1 cellular context compared by ENCODE assay signal in the genomic region with DNA sequence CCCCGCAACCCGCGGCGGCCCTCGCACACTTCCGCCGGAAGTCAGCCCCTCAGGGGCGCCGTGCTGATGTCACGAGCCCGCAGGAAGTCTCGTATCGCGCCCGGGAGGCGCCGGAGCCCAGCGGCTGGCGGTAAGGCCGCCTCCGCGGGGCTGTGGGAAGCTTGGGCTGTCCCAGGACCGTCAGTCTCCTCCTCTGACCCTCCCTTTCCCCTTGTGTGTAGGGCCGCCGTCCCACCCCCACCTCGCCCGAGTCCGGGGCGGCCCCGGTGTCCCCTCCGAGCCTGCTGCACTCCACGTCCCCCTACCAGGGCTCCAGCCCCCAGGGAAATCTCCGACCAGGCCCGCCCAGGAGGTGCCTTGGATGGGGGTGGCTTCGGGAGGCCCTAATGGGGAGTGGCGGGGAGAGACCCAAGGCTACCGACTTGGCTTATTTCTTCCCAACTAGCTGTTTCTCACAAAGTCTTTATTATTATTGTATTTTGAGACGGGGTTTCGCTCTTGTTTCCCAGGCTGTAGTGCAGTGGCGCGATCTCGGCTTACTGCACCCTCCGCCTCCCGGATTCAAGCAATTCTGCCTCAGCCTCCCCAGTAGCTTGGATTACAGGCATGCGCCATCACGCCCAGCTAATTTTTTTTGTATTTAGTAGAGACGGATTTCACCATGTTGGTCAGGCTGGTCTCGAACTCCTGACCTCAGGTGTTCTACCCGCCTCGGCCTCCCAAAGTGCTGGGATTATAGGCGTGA.
TF ChIP-seq lines count a peak whose summit lies in the region.

A gene (plus strand): TSS at position 86 of the 745 bp plus-strand sequence. CDS start 3,108 bp downstream, outside the sequence.

TF ChIP-seq in K562, 482 proteins besides CTCF, POLR2A, EP300 and RAD21 (continued from another document and continues in another):
- TF ChIP-seq, protein P1, sequence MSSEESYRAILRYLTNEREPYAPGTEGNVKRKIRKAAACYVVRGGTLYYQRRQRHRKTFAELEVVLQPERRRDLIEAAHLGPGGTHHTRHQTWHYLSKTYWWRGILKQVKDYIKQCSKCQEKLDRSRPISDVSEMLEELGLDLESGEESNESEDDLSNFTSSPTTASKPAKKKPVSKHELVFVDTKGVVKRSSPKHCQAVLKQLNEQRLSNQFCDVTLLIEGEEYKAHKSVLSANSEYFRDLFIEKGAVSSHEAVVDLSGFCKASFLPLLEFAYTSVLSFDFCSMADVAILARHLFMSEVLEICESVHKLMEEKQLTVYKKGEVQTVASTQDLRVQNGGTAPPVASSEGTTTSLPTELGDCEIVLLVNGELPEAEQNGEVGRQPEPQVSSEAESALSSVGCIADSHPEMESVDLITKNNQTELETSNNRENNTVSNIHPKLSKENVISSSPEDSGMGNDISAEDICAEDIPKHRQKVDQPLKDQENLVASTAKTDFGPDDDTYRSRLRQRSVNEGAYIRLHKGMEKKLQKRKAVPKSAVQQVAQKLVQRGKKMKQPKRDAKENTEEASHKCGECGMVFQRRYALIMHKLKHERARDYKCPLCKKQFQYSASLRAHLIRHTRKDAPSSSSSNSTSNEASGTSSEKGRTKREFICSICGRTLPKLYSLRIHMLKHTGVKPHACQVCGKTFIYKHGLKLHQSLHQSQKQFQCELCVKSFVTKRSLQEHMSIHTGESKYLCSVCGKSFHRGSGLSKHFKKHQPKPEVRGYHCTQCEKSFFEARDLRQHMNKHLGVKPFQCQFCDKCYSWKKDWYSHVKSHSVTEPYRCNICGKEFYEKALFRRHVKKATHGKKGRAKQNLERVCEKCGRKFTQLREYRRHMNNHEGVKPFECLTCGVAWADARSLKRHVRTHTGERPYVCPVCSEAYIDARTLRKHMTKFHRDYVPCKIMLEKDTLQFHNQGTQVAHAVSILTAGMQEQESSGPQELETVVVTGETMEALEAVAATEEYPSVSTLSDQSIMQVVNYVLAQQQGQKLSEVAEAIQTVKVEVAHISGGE (CRISPR knock-in tag; IDR thresholded peaks at IDR 0.05), result peak in 2 of 3 experiments; percentile 71 to 85; a peak in 4 of 6 replicates
- TF ChIP-seq KDM1A (IDR thresholded peaks at IDR 0.05) (no peak), ZNF707 (CRISPR knock-in tag; conservative IDR thresholded peaks at IDR 0.05) (no peak), ZFX (CRISPR knock-in tag; IDR thresholded peaks at IDR 0.05) (peak; percentile 97), ATF7 (IDR thresholded peaks at IDR 0.05) (peak; percentile 90), HMGN3 (IDR thresholded peaks at IDR 0.05; ENCODE audit: borderline replicate concordance, extremely low read depth, insufficient read length, low read depth, low read length) (peak; percentile 41), SNRNP70 (optimal IDR thresholded peaks at IDR 0.05; ENCODE audit: low read depth, low read length) (no peak), SAFB (IDR thresholded peaks at IDR 0.05; ENCODE audit: borderline replicate concordance, low read depth, low read length) (0 out of 2 replicates have a peak, but pooled peaks have one; percentile 25), CTBP1 (IDR thresholded peaks at IDR 0.05; ENCODE audit: borderline replicate concordance) (peak; percentile 56; the same call in 1 of the 2 replicates), SRF (CRISPR knock-in tag; IDR thresholded peaks at IDR 0.05) (peak in 1 of 2 experiments; percentile 70; a peak in 2 of 4 replicates), RBM17 (IDR thresholded peaks at IDR 0.05; ENCODE audit: borderline replicate concordance, low read depth, low read length) (no peak), SAP30 (IDR thresholded peaks at IDR 0.05; ENCODE audit: borderline replicate concordance, insufficient read depth, low read depth, low read length, poor library complexity, severe bottlenecking) (peak; percentile 41), SAFB2 (IDR thresholded peaks at IDR 0.05; ENCODE audit: borderline replicate concordance, low read depth, low read length, severe bottlenecking) (no peak), SMARCB1 (IDR thresholded peaks at IDR 0.05; ENCODE audit: insufficient read length, low read depth) (no peak), SREBF1 (IDR thresholded peaks at IDR 0.05; ENCODE audit: borderline replicate concordance, low read depth, low read length) (no peak), ZNF140 (CRISPR knock-in tag; IDR thresholded peaks at IDR 0.05) (no peak)
- TF ChIP-seq, protein P2, sequence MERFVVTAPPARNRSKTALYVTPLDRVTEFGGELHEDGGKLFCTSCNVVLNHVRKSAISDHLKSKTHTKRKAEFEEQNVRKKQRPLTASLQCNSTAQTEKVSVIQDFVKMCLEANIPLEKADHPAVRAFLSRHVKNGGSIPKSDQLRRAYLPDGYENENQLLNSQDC (CRISPR knock-in tag; IDR thresholded peaks at IDR 0.05), result no peak
- TF ChIP-seq, protein P3, sequence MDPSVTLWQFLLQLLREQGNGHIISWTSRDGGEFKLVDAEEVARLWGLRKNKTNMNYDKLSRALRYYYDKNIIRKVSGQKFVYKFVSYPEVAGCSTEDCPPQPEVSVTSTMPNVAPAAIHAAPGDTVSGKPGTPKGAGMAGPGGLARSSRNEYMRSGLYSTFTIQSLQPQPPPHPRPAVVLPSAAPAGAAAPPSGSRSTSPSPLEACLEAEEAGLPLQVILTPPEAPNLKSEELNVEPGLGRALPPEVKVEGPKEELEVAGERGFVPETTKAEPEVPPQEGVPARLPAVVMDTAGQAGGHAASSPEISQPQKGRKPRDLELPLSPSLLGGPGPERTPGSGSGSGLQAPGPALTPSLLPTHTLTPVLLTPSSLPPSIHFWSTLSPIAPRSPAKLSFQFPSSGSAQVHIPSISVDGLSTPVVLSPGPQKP (CRISPR knock-in tag; IDR thresholded peaks at IDR 0.05), result no peak
- TF ChIP-seq, protein P4, sequence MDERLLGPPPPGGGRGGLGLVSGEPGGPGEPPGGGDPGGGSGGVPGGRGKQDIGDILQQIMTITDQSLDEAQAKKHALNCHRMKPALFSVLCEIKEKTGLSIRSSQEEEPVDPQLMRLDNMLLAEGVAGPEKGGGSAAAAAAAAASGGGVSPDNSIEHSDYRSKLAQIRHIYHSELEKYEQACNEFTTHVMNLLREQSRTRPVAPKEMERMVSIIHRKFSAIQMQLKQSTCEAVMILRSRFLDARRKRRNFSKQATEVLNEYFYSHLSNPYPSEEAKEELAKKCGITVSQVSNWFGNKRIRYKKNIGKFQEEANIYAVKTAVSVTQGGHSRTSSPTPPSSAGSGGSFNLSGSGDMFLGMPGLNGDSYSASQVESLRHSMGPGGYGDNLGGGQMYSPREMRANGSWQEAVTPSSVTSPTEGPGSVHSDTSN (CRISPR knock-in tag; IDR thresholded peaks at IDR 0.05; ENCODE audit: low read depth), result no peak
- TF ChIP-seq, protein P4 (tag; conservative IDR thresholded peaks at IDR 0.05; ENCODE audit: low read depth), result no peak
- TF ChIP-seq, protein P5, sequence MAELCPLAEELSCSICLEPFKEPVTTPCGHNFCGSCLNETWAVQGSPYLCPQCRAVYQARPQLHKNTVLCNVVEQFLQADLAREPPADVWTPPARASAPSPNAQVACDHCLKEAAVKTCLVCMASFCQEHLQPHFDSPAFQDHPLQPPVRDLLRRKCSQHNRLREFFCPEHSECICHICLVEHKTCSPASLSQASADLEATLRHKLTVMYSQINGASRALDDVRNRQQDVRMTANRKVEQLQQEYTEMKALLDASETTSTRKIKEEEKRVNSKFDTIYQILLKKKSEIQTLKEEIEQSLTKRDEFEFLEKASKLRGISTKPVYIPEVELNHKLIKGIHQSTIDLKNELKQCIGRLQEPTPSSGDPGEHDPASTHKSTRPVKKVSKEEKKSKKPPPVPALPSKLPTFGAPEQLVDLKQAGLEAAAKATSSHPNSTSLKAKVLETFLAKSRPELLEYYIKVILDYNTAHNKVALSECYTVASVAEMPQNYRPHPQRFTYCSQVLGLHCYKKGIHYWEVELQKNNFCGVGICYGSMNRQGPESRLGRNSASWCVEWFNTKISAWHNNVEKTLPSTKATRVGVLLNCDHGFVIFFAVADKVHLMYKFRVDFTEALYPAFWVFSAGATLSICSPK (IDR thresholded peaks at IDR 0.05; ENCODE audit: borderline replicate concordance), result no peak
- TF ChIP-seq, protein P6, sequence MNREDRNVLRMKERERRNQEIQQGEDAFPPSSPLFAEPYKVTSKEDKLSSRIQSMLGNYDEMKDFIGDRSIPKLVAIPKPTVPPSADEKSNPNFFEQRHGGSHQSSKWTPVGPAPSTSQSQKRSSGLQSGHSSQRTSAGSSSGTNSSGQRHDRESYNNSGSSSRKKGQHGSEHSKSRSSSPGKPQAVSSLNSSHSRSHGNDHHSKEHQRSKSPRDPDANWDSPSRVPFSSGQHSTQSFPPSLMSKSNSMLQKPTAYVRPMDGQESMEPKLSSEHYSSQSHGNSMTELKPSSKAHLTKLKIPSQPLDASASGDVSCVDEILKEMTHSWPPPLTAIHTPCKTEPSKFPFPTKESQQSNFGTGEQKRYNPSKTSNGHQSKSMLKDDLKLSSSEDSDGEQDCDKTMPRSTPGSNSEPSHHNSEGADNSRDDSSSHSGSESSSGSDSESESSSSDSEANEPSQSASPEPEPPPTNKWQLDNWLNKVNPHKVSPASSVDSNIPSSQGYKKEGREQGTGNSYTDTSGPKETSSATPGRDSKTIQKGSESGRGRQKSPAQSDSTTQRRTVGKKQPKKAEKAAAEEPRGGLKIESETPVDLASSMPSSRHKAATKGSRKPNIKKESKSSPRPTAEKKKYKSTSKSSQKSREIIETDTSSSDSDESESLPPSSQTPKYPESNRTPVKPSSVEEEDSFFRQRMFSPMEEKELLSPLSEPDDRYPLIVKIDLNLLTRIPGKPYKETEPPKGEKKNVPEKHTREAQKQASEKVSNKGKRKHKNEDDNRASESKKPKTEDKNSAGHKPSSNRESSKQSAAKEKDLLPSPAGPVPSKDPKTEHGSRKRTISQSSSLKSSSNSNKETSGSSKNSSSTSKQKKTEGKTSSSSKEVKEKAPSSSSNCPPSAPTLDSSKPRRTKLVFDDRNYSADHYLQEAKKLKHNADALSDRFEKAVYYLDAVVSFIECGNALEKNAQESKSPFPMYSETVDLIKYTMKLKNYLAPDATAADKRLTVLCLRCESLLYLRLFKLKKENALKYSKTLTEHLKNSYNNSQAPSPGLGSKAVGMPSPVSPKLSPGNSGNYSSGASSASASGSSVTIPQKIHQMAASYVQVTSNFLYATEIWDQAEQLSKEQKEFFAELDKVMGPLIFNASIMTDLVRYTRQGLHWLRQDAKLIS (CRISPR knock-in tag; IDR thresholded peaks at IDR 0.05), result 0 out of 2 replicates have a peak, but pooled peaks have one; percentile 30
- TF ChIP-seq, protein P7, sequence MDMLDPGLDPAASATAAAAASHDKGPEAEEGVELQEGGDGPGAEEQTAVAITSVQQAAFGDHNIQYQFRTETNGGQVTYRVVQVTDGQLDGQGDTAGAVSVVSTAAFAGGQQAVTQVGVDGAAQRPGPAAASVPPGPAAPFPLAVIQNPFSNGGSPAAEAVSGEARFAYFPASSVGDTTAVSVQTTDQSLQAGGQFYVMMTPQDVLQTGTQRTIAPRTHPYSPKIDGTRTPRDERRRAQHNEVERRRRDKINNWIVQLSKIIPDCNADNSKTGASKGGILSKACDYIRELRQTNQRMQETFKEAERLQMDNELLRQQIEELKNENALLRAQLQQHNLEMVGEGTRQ (CRISPR knock-in tag; IDR thresholded peaks at IDR 0.05), result peak; percentile 69
- TF ChIP-seq, protein P8, sequence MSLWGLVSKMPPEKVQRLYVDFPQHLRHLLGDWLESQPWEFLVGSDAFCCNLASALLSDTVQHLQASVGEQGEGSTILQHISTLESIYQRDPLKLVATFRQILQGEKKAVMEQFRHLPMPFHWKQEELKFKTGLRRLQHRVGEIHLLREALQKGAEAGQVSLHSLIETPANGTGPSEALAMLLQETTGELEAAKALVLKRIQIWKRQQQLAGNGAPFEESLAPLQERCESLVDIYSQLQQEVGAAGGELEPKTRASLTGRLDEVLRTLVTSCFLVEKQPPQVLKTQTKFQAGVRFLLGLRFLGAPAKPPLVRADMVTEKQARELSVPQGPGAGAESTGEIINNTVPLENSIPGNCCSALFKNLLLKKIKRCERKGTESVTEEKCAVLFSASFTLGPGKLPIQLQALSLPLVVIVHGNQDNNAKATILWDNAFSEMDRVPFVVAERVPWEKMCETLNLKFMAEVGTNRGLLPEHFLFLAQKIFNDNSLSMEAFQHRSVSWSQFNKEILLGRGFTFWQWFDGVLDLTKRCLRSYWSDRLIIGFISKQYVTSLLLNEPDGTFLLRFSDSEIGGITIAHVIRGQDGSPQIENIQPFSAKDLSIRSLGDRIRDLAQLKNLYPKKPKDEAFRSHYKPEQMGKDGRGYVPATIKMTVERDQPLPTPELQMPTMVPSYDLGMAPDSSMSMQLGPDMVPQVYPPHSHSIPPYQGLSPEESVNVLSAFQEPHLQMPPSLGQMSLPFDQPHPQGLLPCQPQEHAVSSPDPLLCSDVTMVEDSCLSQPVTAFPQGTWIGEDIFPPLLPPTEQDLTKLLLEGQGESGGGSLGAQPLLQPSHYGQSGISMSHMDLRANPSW (CRISPR knock-in tag; IDR thresholded peaks at IDR 0.05), result no peak
- TF ChIP-seq, protein P9, sequence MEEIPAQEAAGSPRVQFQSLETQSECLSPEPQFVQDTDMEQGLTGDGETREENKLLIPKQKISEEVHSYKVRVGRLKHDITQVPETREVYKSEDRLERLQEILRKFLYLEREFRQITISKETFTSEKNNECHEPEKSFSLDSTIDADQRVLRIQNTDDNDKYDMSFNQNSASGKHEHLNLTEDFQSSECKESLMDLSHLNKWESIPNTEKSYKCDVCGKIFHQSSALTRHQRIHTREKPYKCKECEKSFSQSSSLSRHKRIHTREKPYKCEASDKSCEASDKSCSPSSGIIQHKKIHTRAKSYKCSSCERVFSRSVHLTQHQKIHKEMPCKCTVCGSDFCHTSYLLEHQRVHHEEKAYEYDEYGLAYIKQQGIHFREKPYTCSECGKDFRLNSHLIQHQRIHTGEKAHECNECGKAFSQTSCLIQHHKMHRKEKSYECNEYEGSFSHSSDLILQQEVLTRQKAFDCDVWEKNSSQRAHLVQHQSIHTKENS (CRISPR knock-in tag; IDR thresholded peaks at IDR 0.05), result no peak
